In the genomic region with DNA sequence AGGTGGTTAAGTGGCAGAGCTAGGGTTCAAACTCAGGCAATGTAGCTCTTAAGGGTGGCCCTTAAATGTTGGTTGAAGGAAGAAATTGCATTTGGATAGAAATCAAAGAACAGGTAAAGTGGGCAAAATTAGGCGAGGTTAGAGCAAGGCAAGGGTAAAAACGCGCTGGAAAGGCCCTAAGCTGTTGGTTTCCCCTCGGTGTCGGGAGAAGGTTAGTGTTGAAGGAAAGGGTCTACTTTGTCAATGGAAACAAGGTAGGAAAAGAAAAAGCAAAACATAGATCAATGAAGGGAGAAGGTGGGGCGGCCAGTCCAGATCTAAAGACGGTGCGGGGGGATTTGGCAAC, we compare ENCODE assay signal across 8 cellular contexts. TPM values are rescaled to one million over a fixed set of nuclear protein-coding genes. Genes with fewer than 3 reads are reported as not detected.
A peak's percentile ranks its signal among the peaks of the same experiment; 100 is the strongest.
DNase-seq lines count a peak whose midpoint lies in the region; ATAC-seq, FAIRE-seq and TF ChIP-seq lines count a peak whose summit lies in the region.

No MANE protein-coding gene starts in this region.

- H3K4me3 ChIP-seq in AG09309 (ENCODE audit: control insufficient read depth, low read depth, low read length) (peak overlapping the region; percentile 86), kidney (ENCODE audit: low read length in 2 of 2) (peak overlapping the region; percentile 78 to 96), testis (peak overlapping the region; percentile 97)

- H3K27ac Mint-ChIP-seq in activated naive CD8-positive, alpha-beta T cell treated with anti-CD3 and anti-CD28 coated beads, Interleukin-2, amount 10 ng/mL, durations not matched to agents 7 days and 5 days, result peak overlapping the region; percentile 82

- H3K36me3 ChIP-seq in kidney (ENCODE audit: control insufficient read depth in 1 of 2, insufficient read depth in 2 of 2, low read length in 2 of 2) (no peaks in the 10 kb centered on the region), testis (ENCODE audit: low read depth, missing control alignments) (no peaks in the 10 kb centered on the region)

- H3K9me3 ChIP-seq in kidney (ENCODE audit: control insufficient read depth in 1 of 2, low read length in 2 of 2), result no peaks in the 10 kb centered on the region
- H3K9me3 ChIP-seq in testis, result no peaks in the 10 kb centered on the region

- TF ChIP-seq POLR2A in testis (IDR thresholded peaks at IDR 0.05), result no peak

- peak overlapping the region; percentile 56 to 80 for H3K9ac ChIP-seq in kidney (ENCODE audit: low read length in 2 of 2)

- POLR2A ChIA-PET in activated naive CD8-positive, alpha-beta T cell treated with anti-CD3 and anti-CD28 coated beads, Interleukin-2, amount 10 ng/mL, durations not matched to agents 7 days and 5 days (lab: Charles Lee), result interaction anchor here (1.0 to 1.8 kb wide), 7 partner anchors 8 to 19 kb away, joined by 3 to 11 read pairs (median 3); no protein-coding TSS in a partner anchor

- TF ChIP-seq CTCF in AG09309 (IDR thresholded peaks at IDR 0.05; ENCODE audit: control insufficient read depth, insufficient read depth, low read depth, low read length, missing control alignments) (no peak), kidney (IDR thresholded peaks at IDR 0.05; ENCODE audit: borderline replicate concordance, extremely low read depth, insufficient read depth) (no peak), testis (IDR thresholded peaks at IDR 0.05) (no peak)

- no peaks in the 10 kb centered on the region for H3K27me3 Mint-ChIP-seq in activated naive CD8-positive, alpha-beta T cell treated with anti-CD3 and anti-CD28 coated beads, Interleukin-2, amount 10 ng/mL, durations not matched to agents 7 days and 5 days

- DNase-seq in AG09309 (ENCODE audit: low read depth), result no peak
- DNase-seq in activated naive CD8-positive, alpha-beta T cell treated with anti-CD3 and anti-CD28 coated beads, Interleukin-2, amount 10 ng/mL, durations not matched to agents 7 days and 5 days, result no peak
- DNase-seq in kidney, result no peak
- no peak for DNase-seq in testis
- no peak for DNase-seq in SHP77 (lab: John Stamatoyannopoulos, UW)
- no peak for DNase-seq in HUDEP-2 (lab: John Stamatoyannopoulos, UW; ENCODE audit: unreplicated experiment in 76 of 76)

- peaks cover 56% of the 10 kb centered on the region for H3K4me1 Mint-ChIP-seq in activated naive CD8-positive, alpha-beta T cell treated with anti-CD3 and anti-CD28 coated beads, Interleukin-2, amount 10 ng/mL, durations not matched to agents 7 days and 5 days

- peak overlapping the region; percentile 92 for H3K4me3 Mint-ChIP-seq in activated naive CD8-positive, alpha-beta T cell treated with anti-CD3 and anti-CD28 coated beads, Interleukin-2, amount 10 ng/mL, durations not matched to agents 7 days and 5 days

- H3K4me1 ChIP-seq in kidney (ENCODE audit: control insufficient read depth in 1 of 2, insufficient read depth in 1 of 2, low read depth in 1 of 2, low read length in 2 of 2) (peaks cover 12 to 15% of the 10 kb centered on the region in 2 donors), testis (peaks cover 11% of the 10 kb centered on the region)

- no peaks in the 10 kb centered on the region for H3K27me3 ChIP-seq in testis

- intact Hi-C loops in kidney (cut with DNase I) (no loop called here), testis (cut with DNase I; ENCODE audit: low total_unique reads) (no loop called here)

- no peaks in the 10 kb centered on the region for H3K9me3 Mint-ChIP-seq in activated naive CD8-positive, alpha-beta T cell treated with anti-CD3 and anti-CD28 coated beads, Interleukin-2, amount 10 ng/mL, durations not matched to agents 7 days and 5 days

- no peak for FAIRE-seq in kidney (lab: Jason Lieb, UNC)

- peak overlapping the region; percentile 30 to 47 for H3K27ac ChIP-seq in kidney (ENCODE audit: low read depth in 2 of 2, low read length in 2 of 2)
- H3K27ac ChIP-seq in testis, result peak overlapping the region; percentile 87 to 90

- H3K36me3 Mint-ChIP-seq in activated naive CD8-positive, alpha-beta T cell treated with anti-CD3 and anti-CD28 coated beads, Interleukin-2, amount 10 ng/mL, durations not matched to agents 7 days and 5 days, result peaks cover 24% of the 10 kb centered on the region

- ATAC-seq in HG02588 (IDR thresholded peaks at IDR 0.05; ENCODE audit: unreplicated experiment) (peak; percentile 0), GM18517 (IDR thresholded peaks at IDR 0.05; ENCODE audit: unreplicated experiment) (no peak)
- ATAC-seq in activated naive CD8-positive, alpha-beta T cell treated with anti-CD3 and anti-CD28 coated beads, Interleukin-2, amount 10 ng/mL, durations not matched to agents 7 days and 5 days (ENCODE audit: low read depth), result peak; percentile 1

- WGBS in testis, 2 donors, result 0% methylated on average over 8 of the region's 8 CpGs

RNA-seq across cellular contexts. Expression of gene FASTKD3, which starts 0.4 kb away (rescaled TPM):
- total RNA-seq in activated naive CD8-positive, alpha-beta T cell treated with anti-CD3 and anti-CD28 coated beads, Interleukin-2, amount 10 ng/mL, durations not matched to agents 7 days and 5 days, result 10 to 100 TPM; 11.9 to 14.8 TPM
- total RNA-seq in kidney (11.3 TPM), testis (10 to 100 TPM; 11.7 TPM)
- polyA plus RNA-seq in kidney (ENCODE audit: insufficient read depth, low read depth, low replicate concordance) (15.3 TPM), testis (ENCODE audit: insufficient read depth, low read depth, low replicate concordance) (8.0 TPM)

RNA-seq across cellular contexts. Expression of gene MTRR, which starts 0.5 kb away (rescaled TPM):
- 10 to 100 TPM; 56.3 to 57.0 TPM for total RNA-seq in activated naive CD8-positive, alpha-beta T cell treated with anti-CD3 and anti-CD28 coated beads, Interleukin-2, amount 10 ng/mL, durations not matched to agents 7 days and 5 days
- total RNA-seq in kidney, result 75.8 TPM
- 19.6 TPM for polyA plus RNA-seq in kidney (ENCODE audit: insufficient read depth, low read depth, low replicate concordance)
- total RNA-seq in testis, result 10 to 100 TPM; 56.3 to 82.6 TPM
- polyA plus RNA-seq in testis (ENCODE audit: insufficient read depth, low read depth, low replicate concordance), result 71.4 TPM

RNA-seq across cellular contexts. Expression of gene CFAP90, which starts 17.5 kb away (rescaled TPM):
- not detected for total RNA-seq in activated naive CD8-positive, alpha-beta T cell treated with anti-CD3 and anti-CD28 coated beads, Interleukin-2, amount 10 ng/mL, durations not matched to agents 7 days and 5 days
- total RNA-seq in kidney (3.6 TPM), testis (10 to 100 TPM; 12.2 to 33.0 TPM)
- polyA plus RNA-seq in kidney (ENCODE audit: insufficient read depth, low read depth, low replicate concordance) (7.7 TPM), testis (ENCODE audit: insufficient read depth, low read depth, low replicate concordance) (55.2 TPM)
